ENCODE assay signal across 22 cellular contexts in genomic region chrX:37888010-37888409, GRCh38. TPM values are rescaled to one million over a fixed set of nuclear protein-coding genes. Genes with fewer than 3 reads are reported as not detected.
DNase-seq lines count a peak whose midpoint lies in the region; ATAC-seq and TF ChIP-seq lines count a peak whose summit lies in the region.
"Had no signal": no experiment of that assay in that cellular context is flagged by ENCODE, and none has a peak within 500 bp of the region (broad histone marks: within the 10 kb centered on the region; RNA-seq: fewer than 3 reads in every experiment).

No MANE protein-coding gene starts in this region.

- H3K9me2 ChIP-seq in SK-N-SH, result no peaks in the 10 kb centered on the region

- H3F3A ChIP-seq in SK-N-SH (replicated peaks; ENCODE audit: insufficient read depth), result peaks cover 4% of the 10 kb centered on the region

- no peak for ATAC-seq in SK-N-SH treated with all-trans-retinoic acid at 6 μM for 48 hours
- peak; percentile 72 for ATAC-seq in left lobe of liver
- ATAC-seq: A549 had no signal

- no peak overlapping the region for H2BK5ac ChIP-seq in trophoblast cell (ENCODE audit: low read depth, low read length, poor library complexity)

- H3K27ac ChIP-seq in SK-N-SH (ENCODE audit: low read depth in 2 of 2, low read length in 1 of 2) (no peak overlapping the region), trophoblast cell (ENCODE audit: low read depth, low read length) (no peak overlapping the region)
- H3K27ac ChIP-seq: 22Rv1, A549, BLaER1 had no signal

- peak overlapping the region; percentile 43 for H4K91ac ChIP-seq in trophoblast cell (ENCODE audit: low read depth, low read length)

- no peaks in the 10 kb centered on the region for H3K79me1 ChIP-seq in trophoblast cell (ENCODE audit: low read length)

- H3K9me3 ChIP-seq in SK-N-SH (no peaks in the 10 kb centered on the region), trophoblast cell (ENCODE audit: insufficient read depth, low read depth, low read length) (no peaks in the 10 kb centered on the region)
- H3K9me3 ChIP-seq: A549, BE2C, BLaER1 had no signal

- H2BK120ac ChIP-seq in trophoblast cell (ENCODE audit: insufficient read depth, low read length, poor library complexity), result no peak overlapping the region

- no peak overlapping the region for H4K12ac ChIP-seq in trophoblast cell (ENCODE audit: low read depth, low read length)

- WGBS in SK-N-SH (ENCODE audit: low lambda C conversion rate), result 28% methylated on average over 5 of the region's 5 CpGs
- no CpG with 5 or more reads among the region's 5 CpGs for WGBS in trophoblast cell (ENCODE audit: extremely low coverage, insufficient coverage, insufficient read length)

- no peaks in the 10 kb centered on the region for H3K79me2 ChIP-seq in SK-N-SH (ENCODE audit: insufficient read depth)
- H3K79me2 ChIP-seq in trophoblast cell (ENCODE audit: control insufficient read depth, insufficient read depth, low read length, poor library complexity), result no peaks in the 10 kb centered on the region

- no peak overlapping the region for H4K8ac ChIP-seq in trophoblast cell (ENCODE audit: low read depth, low read length)

- H3K27me3 ChIP-seq in SK-N-SH (ENCODE audit: insufficient read depth) (no peaks in the 10 kb centered on the region; the same call in 1 of the 2 replicates), trophoblast cell (ENCODE audit: insufficient read depth, low read length) (no peaks in the 10 kb centered on the region)
- H3K27me3 ChIP-seq: BE2C, BLaER1 had no signal

- H2AK5ac ChIP-seq in trophoblast cell (ENCODE audit: low read length), result no peak overlapping the region

- TF ChIP-seq EP300 in SK-N-SH (IDR thresholded peaks at IDR 0.05; ENCODE audit: borderline replicate concordance in 1 of 2, low read depth in 1 of 2, low read length in 1 of 2), result no peak

- POLR2A ChIA-PET in SK-N-SH (lab: Yijun Ruan, JAX), result no interaction called here

- no peak overlapping the region for H2AFZ ChIP-seq in SK-N-SH (ENCODE audit: low read depth)
- no peak overlapping the region for H2AFZ ChIP-seq in trophoblast cell (ENCODE audit: insufficient read depth, low read length, poor library complexity)

- H3K18ac ChIP-seq in trophoblast cell (ENCODE audit: low read length), result no peak overlapping the region

- H3K9ac ChIP-seq in SK-N-SH, result no peak overlapping the region
- no peak overlapping the region for H3K9ac ChIP-seq in trophoblast cell (ENCODE audit: low read length)
- H3K9ac ChIP-seq: BLaER1 had no signal

- H3K4me2 ChIP-seq in SK-N-SH (0 out of 2 replicates have a peak overlapping the region, but pooled peaks have one; percentile 44), trophoblast cell (ENCODE audit: low read length) (no peak overlapping the region)
- H3K4me2 ChIP-seq: A549, BLaER1 had no signal

- TF ChIP-seq CTCF in SK-N-SH (IDR thresholded peaks at IDR 0.05) (no peak), GM10266 (IDR thresholded peaks at IDR 0.05; ENCODE audit: control insufficient read depth, insufficient read depth, low read depth, missing control alignments) (no peak)

- no peak overlapping the region for H3K23ac ChIP-seq in trophoblast cell (ENCODE audit: low read length)

- no peak for DNase-seq in SK-N-SH
- peak; percentile 74 for DNase-seq in left lobe of liver (ENCODE audit: low spot score)
- no peak for DNase-seq in trophoblast cell
- DNase-seq in GM10266 (ENCODE audit: extremely low spot score), result no peak
- DNase-seq: BE2C; C1 segment of cervical spinal cord; CD4-positive, alpha-beta memory T cell; CD4-positive, CD25-positive, alpha-beta regulatory T cell; CD8-positive, alpha-beta memory T cell; COR-L47; DMS 273 treated with DMSO at 0.1 percent for 48 hours; DMS153; DMS53; DMS79; DND-41; EL; GDM1 had no signal

- H3K4me3 ChIP-seq in SK-N-SH (ENCODE audit: low read depth in 2 of 2, low read length in 1 of 2), result no peak overlapping the region
- H3K4me3 ChIP-seq in trophoblast cell (ENCODE audit: low read depth, low read length), result no peak overlapping the region
- H3K4me3 ChIP-seq: A549, BLaER1 had no signal

- no peak overlapping the region for H3K4ac ChIP-seq in trophoblast cell (ENCODE audit: low read depth, low read length)

- H3K4me1 ChIP-seq in SK-N-SH (ENCODE audit: control insufficient read depth in 1 of 2, insufficient read depth in 2 of 2, low read depth in 1 of 2, low read length in 1 of 2), result no peaks in the 10 kb centered on the region
- no peaks in the 10 kb centered on the region for H3K4me1 ChIP-seq in trophoblast cell (ENCODE audit: control insufficient read depth in 1 of 2, insufficient read depth in 2 of 2, low read length in 2 of 2)
- H3K4me1 ChIP-seq: BE2C, BLaER1 had no signal

- CTCF ChIA-PET in SK-N-SH (lab: Yijun Ruan, JAX), result no interaction called here

- H3K36me3 ChIP-seq in SK-N-SH (replicated peaks in 1 of 2; ENCODE audit: control insufficient read depth in 1 of 2, insufficient read depth in 2 of 2, low read length in 1 of 2) (no peaks in the 10 kb centered on the region), trophoblast cell (ENCODE audit: control insufficient read depth in 1 of 2, insufficient read depth in 2 of 2, low read length in 2 of 2) (no peaks in the 10 kb centered on the region)
- H3K36me3 ChIP-seq: BE2C, BLaER1 had no signal

- no peak overlapping the region for H2BK12ac ChIP-seq in trophoblast cell (ENCODE audit: low read length)

- H3K14ac ChIP-seq in trophoblast cell (ENCODE audit: low read length), result no peak overlapping the region

- H4K20me1 ChIP-seq in SK-N-SH (ENCODE audit: insufficient read depth), result no peaks in the 10 kb centered on the region
- H4K20me1 ChIP-seq: BLaER1 had no signal

- no peak for TF ChIP-seq RAD21 in SK-N-SH (IDR thresholded peaks at IDR 0.05; ENCODE audit: low read length)

TF ChIP-seq in SK-N-SH, 30 proteins besides CTCF, POLR2A, EP300 and RAD21:
- TF ChIP-seq PBX3 (IDR thresholded peaks at IDR 0.05), result no peak
TF ChIP-seq in SK-N-SH: peak in this region for 0.

TF ChIP-seq in SK-N-SH treated with all-trans-retinoic acid at 6 μM for 48 hours, 23 proteins besides CTCF, POLR2A, EP300 and RAD21:
- no peak for TF ChIP-seq ZNF8 (CRISPR knock-in tag; IDR thresholded peaks at IDR 0.05)
- TF ChIP-seq ZC3H10 (CRISPR knock-in tag; IDR thresholded peaks at IDR 0.05), result no peak
- no peak for TF ChIP-seq ISL1 (CRISPR knock-in tag; IDR thresholded peaks at IDR 0.05)
- TF ChIP-seq RARB (CRISPR knock-in tag; IDR thresholded peaks at IDR 0.05), result no peak
- no peak for TF ChIP-seq ZFP30 (CRISPR knock-in tag; IDR thresholded peaks at IDR 0.05)
TF ChIP-seq in SK-N-SH treated with all-trans-retinoic acid at 6 μM for 48 hours: peak in this region for 0.

RNA-seq across cellular contexts. Expression of gene DYNLT3, which starts 40.6 kb away (rescaled TPM):
- 7.3 and 10.5 TPM in 2 replicates for polyA plus RNA-seq in SK-N-SH (2012; rRNA removed)
- polyA plus RNA-seq in SK-N-SH (2012; cell fraction: cytosol; rRNA removed), result 14.3 and 18.8 TPM in 2 replicates
- polyA plus RNA-seq in SK-N-SH (2012; cell fraction: nucleus; rRNA removed), result 1.5 and 4.1 TPM in 2 replicates
- total RNA-seq in left lobe of liver, result 13.2 TPM
- 16.0 and 16.4 TPM in 2 replicates for polyA plus RNA-seq in trophoblast cell (2013)
- total RNA-seq: G401 had no signal
